Comparison of ENCODE assay signal across 14 cellular contexts in genomic region chr4:138348055-138348454, GRCh38.
A peak's percentile ranks its signal among the peaks of the same experiment; 100 is the strongest.
DNase-seq lines count a peak whose midpoint lies in the region; ATAC-seq and TF ChIP-seq lines count a peak whose summit lies in the region.
"Had no signal": no experiment of that assay in that cellular context is flagged by ENCODE, and none has a peak within 500 bp of the region (broad histone marks: within the 10 kb centered on the region; RNA-seq: fewer than 3 reads in every experiment).

No MANE protein-coding gene starts in this region.

- H3K9me3 Mint-ChIP-seq in neural crest cell: peaks cover 19% of the 10 kb centered on the region
- H3K9me3 Mint-ChIP-seq: T-helper 1 cell treated with Interleukin-12 subunit alpha and Interleukin-12 subunit beta and Interleukin-4 antibody, amounts not matched to agents 30 μg/mL and 1 μg/mL, for 36 hours had no signal

- peak; percentile 25 for DNase-seq in SKM-1 treated with dmso at 0.1 percent for 144 hours (lab: John Stamatoyannopoulos, UW; ENCODE audit: unreplicated experiment)
- no peak for DNase-seq in SKM-1 (lab: John Stamatoyannopoulos, UW; ENCODE audit: unreplicated experiment)
- no peak for DNase-seq in neural crest cell (ENCODE audit: low read depth, low spot score)
- no peak for DNase-seq in activated naive CD4-positive, alpha-beta T cell (lab: John Stamatoyannopoulos, UW)
- no peak for DNase-seq in effector CD8-positive, alpha-beta T cell (lab: John Stamatoyannopoulos, UW)
- DNase-seq in occipital lobe (lab: John Stamatoyannopoulos, UW): no peak
- DNase-seq: cerebellar nuclear complex; hippocampal formation; NCI-H1694 treated with DMSO at 0.1 percent for 48 hours; stimulated activated CD4-positive, alpha-beta T cell treated with anti-CD3 and anti-CD28 coated beads, Interleukin-4, amount 100 ng/mL, for 4 hours; trophoblast cell had no signal

- H3K27me3 Mint-ChIP-seq in neural crest cell (ENCODE audit: low read depth): no peaks in the 10 kb centered on the region

- peaks cover 15% of the 10 kb centered on the region for H3K36me3 Mint-ChIP-seq in neural crest cell (ENCODE audit: low read depth)

- H3K4me3 Mint-ChIP-seq in neural crest cell: no peak overlapping the region
- H3K4me3 Mint-ChIP-seq: T-helper 1 cell treated with Interleukin-12 subunit alpha and Interleukin-12 subunit beta and Interleukin-4 antibody, amounts not matched to agents 30 μg/mL and 1 μg/mL, for 36 hours had no signal

- TF ChIP-seq CTCF in neural crest cell (conservative IDR thresholded peaks at IDR 0.05): no peak

- H3K27ac Mint-ChIP-seq in neural crest cell (ENCODE audit: unreplicated experiment): peak overlapping the region; percentile 30
- H3K27ac Mint-ChIP-seq: T-helper 1 cell treated with Interleukin-12 subunit alpha and Interleukin-12 subunit beta and Interleukin-4 antibody, amounts not matched to agents 30 μg/mL and 1 μg/mL, for 36 hours had no signal

- peak; percentile 71 for ATAC-seq in HG03097 (IDR thresholded peaks at IDR 0.05; ENCODE audit: low FRiP score, unreplicated experiment)

- peaks cover 29% of the 10 kb centered on the region for H3K4me1 Mint-ChIP-seq in neural crest cell

TF ChIP-seq in PFSK-1, 5 proteins besides CTCF, POLR2A, EP300 and RAD21:
- TF ChIP-seq TAF1 (IDR thresholded peaks at IDR 0.05; ENCODE audit: borderline replicate concordance, insufficient read depth, low read length): 0 out of 2 replicates have a peak, but pooled peaks have one; percentile 17
- TF ChIP-seq FOXP2 (optimal IDR thresholded peaks at IDR 0.05; ENCODE audit: borderline replicate concordance, extremely low read depth, extremely low read length, insufficient read depth): no peak
- no peak for TF ChIP-seq SIN3A (IDR thresholded peaks at IDR 0.05; ENCODE audit: borderline replicate concordance, insufficient read depth, low read length)
- no peak for TF ChIP-seq REST (IDR thresholded peaks at IDR 0.05; ENCODE audit: insufficient read depth in 1 of 2, low read depth in 2 of 2, low read length in 2 of 2)
- no peak for TF ChIP-seq POLR2AphosphoS5 (IDR thresholded peaks at IDR 0.05; ENCODE audit: low read depth, low read length)
